ENCODE assay signal across 12 cellular contexts in the genomic region with DNA sequence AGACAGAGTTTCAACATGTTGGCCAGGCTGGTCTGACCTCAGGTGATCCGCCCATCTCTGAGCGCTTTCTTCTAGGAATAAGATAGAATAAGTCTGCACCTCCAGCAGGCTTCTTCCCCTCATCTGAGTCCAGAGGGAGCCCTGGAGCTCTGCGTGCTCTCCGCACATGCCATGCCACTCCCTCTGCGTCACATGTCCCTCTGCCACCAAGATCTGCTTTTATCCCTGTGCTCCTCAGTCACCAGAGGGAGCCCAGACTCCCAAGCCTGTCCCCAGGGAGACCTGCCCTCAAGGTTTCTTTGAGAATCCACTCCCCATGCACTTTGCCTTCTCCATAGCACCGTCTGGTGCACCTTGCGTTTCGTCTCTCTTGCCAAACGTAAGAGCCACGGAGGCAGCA.
DNase-seq lines count a peak whose midpoint lies in the region; ATAC-seq and TF ChIP-seq lines count a peak whose summit lies in the region.
"Had no signal": no experiment of that assay in that cellular context is flagged by ENCODE, and none has a peak within 500 bp of the region (broad histone marks: within the 10 kb centered on the region; RNA-seq: fewer than 3 reads in every experiment).

No MANE protein-coding gene starts in this region.

- H3K36me3 ChIP-seq in mammary epithelial cell (ENCODE audit: insufficient read depth, low read length): no peaks in the 10 kb centered on the region
- H3K36me3 ChIP-seq in hepatocyte (replicated peaks; ENCODE audit: insufficient read depth, low read depth): no peaks in the 10 kb centered on the region
- H3K36me3 ChIP-seq in transverse colon: no peaks in the 10 kb centered on the region
- H3K36me3 ChIP-seq in upper lobe of right lung: no peaks in the 10 kb centered on the region
- no peaks in the 10 kb centered on the region for H3K36me3 ChIP-seq in SJCRH30
- H3K36me3 ChIP-seq: vagina had no signal

- TF ChIP-seq CTCF in mammary epithelial cell (conservative IDR thresholded peaks at IDR 0.05 in 1 of 2, IDR thresholded peaks at IDR 0.05 in 1 of 2; ENCODE audit: extremely low read depth in 1 of 2, insufficient read depth in 1 of 2, low read depth in 1 of 2, low read length in 2 of 2) (no peak), hepatocyte (IDR thresholded peaks at IDR 0.05; ENCODE audit: poor library complexity) (peak; percentile 6), transverse colon (IDR thresholded peaks at IDR 0.05) (no peak), upper lobe of right lung (IDR thresholded peaks at IDR 0.05) (no peak)

- H3K9me3 ChIP-seq in mammary epithelial cell (replicated peaks; ENCODE audit: insufficient read depth, low read length): no peaks in the 10 kb centered on the region
- no peaks in the 10 kb centered on the region for H3K9me3 ChIP-seq in hepatocyte (ENCODE audit: low read depth)
- peaks cover 0 to 3% of the 10 kb centered on the region in 2 donors for H3K9me3 ChIP-seq in transverse colon
- H3K9me3 ChIP-seq in upper lobe of right lung: no peaks in the 10 kb centered on the region
- H3K9me3 ChIP-seq in SJCRH30 (replicated peaks): peaks cover 3% of the 10 kb centered on the region; the same call in 1 of the 2 replicates
- H3K9me3 ChIP-seq: vagina had no signal

- no peak for TF ChIP-seq EP300 in transverse colon (IDR thresholded peaks at IDR 0.05; ENCODE audit: low read depth)

- dilution Hi-C loops in mammary epithelial cell (cut with HindIII; ENCODE audit: low sequenced_read_pairs): loop anchor here (5.0 kb wide), 3 partner anchors 59 to 94 kb away; no protein-coding TSS in a partner anchor

- no peak overlapping the region for H3K4me3 ChIP-seq in mammary epithelial cell (replicated peaks in 1 of 3; ENCODE audit: insufficient read depth in 1 of 3, low read depth in 2 of 3, low read length in 3 of 3)
- no peak overlapping the region for H3K4me3 ChIP-seq in hepatocyte
- H3K4me3 ChIP-seq in transverse colon: no peak overlapping the region
- H3K4me3 ChIP-seq in upper lobe of right lung: no peak overlapping the region
- H3K4me3 ChIP-seq in SJCRH30: no peak overlapping the region
- H3K4me3 ChIP-seq: vagina had no signal

- H2AFZ ChIP-seq in mammary epithelial cell (ENCODE audit: low read depth, low read length): no peak overlapping the region
- no peak overlapping the region for H2AFZ ChIP-seq in hepatocyte

- no TSS peak for BruUV-seq in mammary epithelial cell (replicated peaks; lab: Mats Ljungman, UMichigan)

- CTCF ChIA-PET in mammary epithelial cell (lab: Charles Lee; ENCODE audit: low non-redundant PET): no interaction called here

- no peak for ATAC-seq in upper lobe of right lung

- H3K27me3 ChIP-seq in mammary epithelial cell (ENCODE audit: insufficient read depth, low read length) (no peaks in the 10 kb centered on the region), hepatocyte (no peaks in the 10 kb centered on the region), transverse colon (peaks cover 2% of the 10 kb centered on the region), upper lobe of right lung (no peaks in the 10 kb centered on the region), SJCRH30 (peaks cover 6% of the 10 kb centered on the region; the same call in 1 of the 2 replicates)
- H3K27me3 ChIP-seq: vagina had no signal

- no peak overlapping the region for H3K9ac ChIP-seq in mammary epithelial cell (ENCODE audit: insufficient read depth, low read length)

- no peak overlapping the region for H3K27ac ChIP-seq in mammary epithelial cell (ENCODE audit: insufficient read depth, low read depth, low read length)
- no peak overlapping the region for H3K27ac ChIP-seq in hepatocyte
- H3K27ac ChIP-seq in transverse colon: no peak overlapping the region
- H3K27ac ChIP-seq in upper lobe of right lung: no peak overlapping the region
- H3K27ac ChIP-seq in SJCRH30: no peak overlapping the region
- H3K27ac ChIP-seq: vagina had no signal

- H3K79me2 ChIP-seq in mammary epithelial cell (ENCODE audit: insufficient read depth, low read length): no peaks in the 10 kb centered on the region
- H3K79me2 ChIP-seq in hepatocyte: no peaks in the 10 kb centered on the region

- intact Hi-C loops in mammary epithelial cell (cut with micrococcal nuclease) (no loop called here), transverse colon (cut with DNase I; ENCODE audit: low total_unique reads) (no loop called here), upper lobe of right lung (cut with DNase I) (no loop called here)

- DNase-seq in T47D (ENCODE audit: low read depth in 1 of 2, low spot score in 1 of 2): peak; percentile 69 to 85
- DNase-seq in mammary epithelial cell: no peak
- DNase-seq in NCI-H82 treated with DMSO at 0.1 percent for 48 hours (lab: John Stamatoyannopoulos, UW; ENCODE audit: unreplicated experiment): peak; percentile 93
- DNase-seq in hepatocyte (ENCODE audit: low spot score): peak; percentile 50
- peak; percentile 33 for DNase-seq in transverse colon
- no peak for DNase-seq in upper lobe of right lung
- no peak for DNase-seq in GF-D8 (lab: John Stamatoyannopoulos, UW)
- DNase-seq in SJCRH30: no peak
- DNase-seq: activated CD8-positive, alpha-beta memory T cell treated with anti-CD3 and anti-CD28 coated beads, Interleukin-2, amount 50 U/mL, for 4 hours; cortex of kidney; occipital lobe had no signal

- TF ChIP-seq POLR2A in transverse colon (IDR thresholded peaks at IDR 0.05): no peak

- H3K4me1 ChIP-seq in mammary epithelial cell (ENCODE audit: insufficient read depth, low read length) (no peaks in the 10 kb centered on the region), hepatocyte (ENCODE audit: insufficient read depth) (no peaks in the 10 kb centered on the region), transverse colon (no peaks in the 10 kb centered on the region), upper lobe of right lung (no peaks in the 10 kb centered on the region), SJCRH30 (no peaks in the 10 kb centered on the region)
- H3K4me1 ChIP-seq: vagina had no signal

- WGBS in mammary epithelial cell (ENCODE audit: low coverage, missing lambda C conversion rate): 85% methylated on average over 10 of the region's 10 CpGs
- WGBS in hepatocyte (ENCODE audit: low lambda C conversion rate, missing lambda C conversion rate): 56% methylated on average over 10 of the region's 10 CpGs
- 38 to 55% methylated on average over 5 to 10 of the region's 10 CpGs for WGBS in transverse colon (ENCODE audit: low coverage in 1 of 2), 2 donors

- no peaks in the 10 kb centered on the region for H4K20me1 ChIP-seq in mammary epithelial cell (ENCODE audit: insufficient read depth, low read length)
- H4K20me1 ChIP-seq in hepatocyte (ENCODE audit: insufficient read depth, poor library complexity, severe bottlenecking): no peaks in the 10 kb centered on the region

- H3K4me2 ChIP-seq in mammary epithelial cell (ENCODE audit: insufficient read depth, low read depth, low read length) (no peak overlapping the region), hepatocyte (no peak overlapping the region)

- no peaks in the 10 kb centered on the region for H3K9me2 ChIP-seq in hepatocyte (replicated peaks; ENCODE audit: insufficient read depth)

- in situ Hi-C loops in T47D (cut with HindIII; ENCODE audit: low pct_unique_long_range_greater_than_20kb, low sequenced_read_pairs) (no loop called here), mammary epithelial cell (cut with MboI; ENCODE audit: low sequenced_read_pairs in 2 of 2) (no loop called here), transverse colon (cut with MboI; ENCODE audit: low pct_ligation_motif_present in 1 of 4, low pct_unique_long_range_greater_than_20kb in 1 of 4, low sequenced_read_pairs in 3 of 4) (no loop called here)

Comparison
In these comparisons a context has a peak if more than half of its experiments do, and no peak if none do; other contexts are left out.
1. DNase-seq: peak in T47D (2 of 2), NCI-H82 treated with DMSO at 0.1 percent for 48 hours (single experiment), hepatocyte (single experiment) and transverse colon (single experiment); none in mammary epithelial cell (single experiment), upper lobe of right lung (single experiment), GF-D8 (single experiment) and SJCRH30 (0 of 2).